ENCODE assay signal across 17 cellular contexts in genomic region chr5:133943475-133943817, GRCh38. TPM values are rescaled to one million over a fixed set of nuclear protein-coding genes. Genes with fewer than 3 reads are reported as not detected.
DNase-seq lines count a peak whose midpoint lies in the region; ATAC-seq and TF ChIP-seq lines count a peak whose summit lies in the region.
"Had no signal": no experiment of that assay in that cellular context is flagged by ENCODE, and none has a peak within 500 bp of the region (broad histone marks: within the 10 kb centered on the region; RNA-seq: fewer than 3 reads in every experiment).

No MANE protein-coding gene starts in this region.

- no peak for DNase-seq in PC-9
- peak; percentile 69 for DNase-seq in mesenteric fat pad (ENCODE audit: low spot score)
- DNase-seq in type B pancreatic cell (ENCODE audit: extremely low spot score, unreplicated experiment) = peak; percentile 48
- no peak for DNase-seq in NCI-H1417 (lab: John Stamatoyannopoulos, UW)
- DNase-seq in HEK293T (ENCODE audit: extremely low spot score) = no peak
- DNase-seq: DMS53, Kasumi-1, NCI-H1092 treated with DMSO at 0.1 percent for 48 hours, NCI-H1436 treated with DMSO at 0.1 percent for 48 hours, NCI-H1930, NCI-H446 treated with DMSO at 0.1 percent for 48 hours, SHP77 treated with DMSO at 0.1 percent for 48 hours had no signal

- peaks cover 6% of the 10 kb centered on the region for H3K27me3 Mint-ChIP-seq in type B pancreatic cell
- H3K27me3 Mint-ChIP-seq: B cell had no signal

- no peaks in the 10 kb centered on the region for H4K20me1 ChIP-seq in BLaER1 treated with 17β-estradiol and CSF1 and Interleukin-3, amounts not matched to agents 10 nM and 100 nM
- no peaks in the 10 kb centered on the region for H4K20me1 ChIP-seq in PC-9 (ENCODE audit: insufficient read depth)

- no peaks in the 10 kb centered on the region for H3K9me3 Mint-ChIP-seq in type B pancreatic cell

- 0 out of 22 replicates have a peak overlapping the region, but pooled peaks of 1 of the 11 experiments have one; percentile 10 for H3K9ac ChIP-seq in BLaER1 treated with 17β-estradiol and CSF1 and Interleukin-3, amounts not matched to agents 10 nM and 100 nM

- no peaks in the 10 kb centered on the region for H3K79me2 ChIP-seq in PC-9 (ENCODE audit: low read depth)

- POLR2A ChIA-PET in PC-9 (lab: Charles Lee; ENCODE audit: unreplicated experiment) (no interaction called here), HEK293T (lab: Yijun Ruan, JAX) (no interaction called here)

- H3K4me3 ChIP-seq in BLaER1 treated with 17β-estradiol and CSF1 and Interleukin-3, amounts not matched to agents 10 nM and 100 nM = no peak overlapping the region
- H3K4me3 ChIP-seq in PC-9 = no peak overlapping the region
- H3K4me3 ChIP-seq: K562, Peyer's patch had no signal

- peaks cover under 1 to 57% (median 30%) of the 10 kb centered on the region in 10 experiments; a peak in 18 of 20 replicates for H3K4me1 ChIP-seq in BLaER1 treated with 17β-estradiol and CSF1 and Interleukin-3, amounts not matched to agents 10 nM and 100 nM
- peaks cover 37% of the 10 kb centered on the region for H3K4me1 ChIP-seq in PC-9 (replicated peaks; ENCODE audit: insufficient read depth)

- CTCF ChIA-PET in PC-9 (lab: Charles Lee) = no interaction called here
- CTCF ChIA-PET in HEK293T (lab: Yijun Ruan, JAX) = interaction anchor here (1.4 kb wide), 1 partner anchor 60 kb away, joined by 3 read pairs; no protein-coding TSS in a partner anchor

- H3K4me2 ChIP-seq in BLaER1 treated with 17β-estradiol and CSF1 and Interleukin-3, amounts not matched to agents 10 nM and 100 nM = peak overlapping the region in 8 of 11 experiments; percentile 8 to 68 (median 42); a peak in 14 of 22 replicates
- peak overlapping the region; percentile 5; the same call in 1 of the 2 replicates for H3K4me2 ChIP-seq in PC-9

- H3K9me3 ChIP-seq in BLaER1 treated with 17β-estradiol and CSF1 and Interleukin-3, amounts not matched to agents 10 nM and 100 nM (replicated peaks in 1 of 11) = peaks cover 0 to 11% (median 0%) of the 10 kb centered on the region in 11 experiments; a peak in 5 of 22 replicates
- no peaks in the 10 kb centered on the region; the same call in 1 of the 2 replicates for H3K9me3 ChIP-seq in PC-9 (ENCODE audit: insufficient read depth, low read depth)
- H3K9me3 ChIP-seq: Peyer's patch had no signal

- H3K4me1 Mint-ChIP-seq in type B pancreatic cell (ENCODE audit: unreplicated experiment) = peaks cover 22% of the 10 kb centered on the region

- TF ChIP-seq CTCF in PC-9 (conservative IDR thresholded peaks at IDR 0.05) = no peak
- no peak for TF ChIP-seq CTCF in type B pancreatic cell (conservative IDR thresholded peaks at IDR 0.05)

- H3K36me3 Mint-ChIP-seq in type B pancreatic cell = no peaks in the 10 kb centered on the region

- H3K27ac Mint-ChIP-seq in type B pancreatic cell = no peak overlapping the region
- H3K27ac Mint-ChIP-seq: B cell had no signal

- no peaks in the 10 kb centered on the region for H3K9me2 ChIP-seq in PC-9 (ENCODE audit: insufficient read depth)

- H3K27ac ChIP-seq in BLaER1 treated with 17β-estradiol and CSF1 and Interleukin-3, amounts not matched to agents 10 nM and 100 nM = no peak overlapping the region
- no peak overlapping the region for H3K27ac ChIP-seq in PC-9
- H3K27ac ChIP-seq: Peyer's patch had no signal

- intact Hi-C loops in PC-9 (cut with micrococcal nuclease; ENCODE audit: unreplicated experiment) = no loop called here

- no peak overlapping the region for H2AFZ ChIP-seq in PC-9

- H3K27me3 ChIP-seq in BLaER1 treated with 17β-estradiol and CSF1 and Interleukin-3, amounts not matched to agents 10 nM and 100 nM = no peaks in the 10 kb centered on the region
- no peaks in the 10 kb centered on the region for H3K27me3 ChIP-seq in PC-9 (ENCODE audit: insufficient read depth, low read depth)
- H3K27me3 ChIP-seq: Peyer's patch had no signal

- no peaks in the 10 kb centered on the region for H3K36me3 ChIP-seq in BLaER1 treated with 17β-estradiol and CSF1 and Interleukin-3, amounts not matched to agents 10 nM and 100 nM
- H3K36me3 ChIP-seq in PC-9 (ENCODE audit: low read depth) = no peaks in the 10 kb centered on the region
- H3K36me3 ChIP-seq: Peyer's patch had no signal

- no peak overlapping the region for H3K4me3 Mint-ChIP-seq in type B pancreatic cell
- H3K4me3 Mint-ChIP-seq: B cell had no signal

- ATAC-seq in HG03378 (IDR thresholded peaks at IDR 0.05; ENCODE audit: unreplicated experiment) = no peak
- ATAC-seq: K562 had no signal

- peaks cover 20% of the 10 kb centered on the region for H3F3A ChIP-seq in PC-9 (ENCODE audit: insufficient read depth, low read depth)

- BruUV-seq in PC-9 (replicated peaks; lab: Mats Ljungman, UMichigan) = no TSS peak

TF ChIP-seq in HEK293T, 16 proteins besides CTCF, POLR2A, EP300 and RAD21:
- TF ChIP-seq FOXA1 (IDR thresholded peaks at IDR 0.05) (no peak), ZNF384 (IDR thresholded peaks at IDR 0.05) (no peak), ELF4 (IDR thresholded peaks at IDR 0.05) (no peak), FOXK2 (IDR thresholded peaks at IDR 0.05) (no peak), L3MBTL2 (conservative IDR thresholded peaks at IDR 0.05) (no peak), BHLHE40 (IDR thresholded peaks at IDR 0.05; ENCODE audit: borderline replicate concordance) (no peak), CTBP1 (IDR thresholded peaks at IDR 0.05; ENCODE audit: borderline replicate concordance) (no peak), SUZ12 (IDR thresholded peaks at IDR 0.05) (no peak), HDGF (IDR thresholded peaks at IDR 0.05; ENCODE audit: borderline replicate concordance) (no peak), SP1 (IDR thresholded peaks at IDR 0.05) (no peak), FOXM1 (IDR thresholded peaks at IDR 0.05; ENCODE audit: borderline replicate concordance) (no peak), NFRKB (IDR thresholded peaks at IDR 0.05) (no peak), LEF1 (IDR thresholded peaks at IDR 0.05; ENCODE audit: borderline replicate concordance) (no peak)

RNA-seq across cellular contexts. Expression of gene C5orf15, which starts 25.0 kb away (rescaled TPM):
- total RNA-seq in PC-9 (2021) = 24.4 and 45.0 TPM in 2 replicates
- total RNA-seq in mesenteric fat pad = 29.7 TPM
- 47.2 and 49.6 TPM in 2 replicates for total RNA-seq in type B pancreatic cell (ENCODE audit: low replicate concordance)

Comparison
In these comparisons a context has a peak if more than half of its experiments do, and no peak if none do; other contexts are left out.
1. DNase-seq: peak in mesenteric fat pad (single experiment) and type B pancreatic cell (single experiment); none in PC-9 (0 of 2), NCI-H1417 (0 of 3) and HEK293T (single experiment).